35 cellular contexts compared by ENCODE assay signal in the genomic region with DNA sequence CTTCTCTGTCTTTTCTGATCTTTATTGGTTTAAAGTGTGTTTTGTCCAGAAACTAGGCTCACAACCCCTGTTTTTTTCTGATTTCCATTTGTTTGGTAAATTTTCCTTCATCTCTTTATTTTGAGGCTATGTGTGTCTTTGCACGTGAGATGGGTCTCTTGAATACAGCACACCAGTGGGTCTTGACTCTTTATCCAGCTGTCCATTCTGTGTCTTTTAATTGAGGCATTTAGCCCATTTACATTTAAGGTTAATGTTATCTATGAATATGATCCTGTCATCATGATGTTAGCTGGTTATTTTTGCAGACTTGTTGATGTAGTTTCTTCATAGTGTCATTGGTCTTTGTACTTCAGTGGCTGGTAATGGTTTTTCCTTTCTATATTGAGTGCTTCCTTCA. TPM values are rescaled to one million over a fixed set of nuclear protein-coding genes. Genes with fewer than 3 reads are reported as not detected.
DNase-seq lines count a peak whose midpoint lies in the region; ATAC-seq, FAIRE-seq and TF ChIP-seq lines count a peak whose summit lies in the region.
"Had no signal": no experiment of that assay in that cellular context is flagged by ENCODE, and none has a peak within 500 bp of the region (broad histone marks: within the 10 kb centered on the region; RNA-seq: fewer than 3 reads in every experiment).

No MANE protein-coding gene starts in this region.

- peaks cover 2% of the 10 kb centered on the region for H3K36me3 Mint-ChIP-seq in astrocyte (ENCODE audit: low read depth, unreplicated experiment)
- H3K36me3 Mint-ChIP-seq: CD14-positive monocyte; CD4-positive, alpha-beta memory T cell; CD4-positive, CD25-positive, alpha-beta regulatory T cell had no signal

- POLR2A ChIA-PET in HEK293 (lab: Yijun Ruan, JAX), result no interaction called here

- peak; percentile 43 for FAIRE-seq in astrocyte (lab: Jason Lieb, UNC)
- FAIRE-seq: A204.1, A549, D721Med had no signal

- H3K4me3 ChIP-seq in HEK293 (ENCODE audit: low read depth, low read length) (no peak overlapping the region), astrocyte (ENCODE audit: insufficient read depth, low read depth, low read length) (no peak overlapping the region)
- H3K4me3 ChIP-seq: A549; BLaER1; BLaER1 treated with 17β-estradiol and CSF1 and Interleukin-3, amounts not matched to agents 10 nM and 100 nM had no signal

- CTCF ChIA-PET in HEK293 (lab: Yijun Ruan, JAX), result interaction anchor here (0.6 kb wide), 1 partner anchor 36 kb away, joined by 3 read pairs; no protein-coding TSS in a partner anchor

- H3K27ac ChIP-seq in HEK293 (ENCODE audit: extremely low read depth, low read depth, low read length) (no peak overlapping the region), astrocyte (ENCODE audit: low read depth, low read length) (no peak overlapping the region)
- H3K27ac ChIP-seq: 22Rv1; A549; BLaER1; BLaER1 treated with 17β-estradiol and CSF1 and Interleukin-3, amounts not matched to agents 10 nM and 100 nM; C4-2B had no signal

- no peak overlapping the region for H3K27ac Mint-ChIP-seq in astrocyte (ENCODE audit: unreplicated experiment)
- H3K27ac Mint-ChIP-seq: B cell; CD14-positive monocyte; CD4-positive, alpha-beta memory T cell; CD4-positive, alpha-beta T cell; CD8-positive, alpha-beta memory T cell; CD8-positive, alpha-beta T cell had no signal

- TF ChIP-seq CTCF in HEK293 (tag by site-specific recombination; IDR thresholded peaks at IDR 0.05) (no peak), astrocyte (IDR thresholded peaks at IDR 0.05; ENCODE audit: insufficient read depth, low read depth, low read length) (no peak)

- no peaks in the 10 kb centered on the region for H3K27me3 Mint-ChIP-seq in astrocyte (ENCODE audit: low read depth, unreplicated experiment)

- H3K27me3 ChIP-seq in astrocyte (ENCODE audit: insufficient read depth, low read length), result no peaks in the 10 kb centered on the region
- H3K27me3 ChIP-seq: BE2C; BLaER1; BLaER1 treated with 17β-estradiol and CSF1 and Interleukin-3, amounts not matched to agents 10 nM and 100 nM had no signal

- H3K4me1 Mint-ChIP-seq in astrocyte (ENCODE audit: low read depth, unreplicated experiment), result no peaks in the 10 kb centered on the region
- H3K4me1 Mint-ChIP-seq: B cell; CD14-positive monocyte; CD4-positive, alpha-beta memory T cell; CD4-positive, CD25-positive, alpha-beta regulatory T cell; CD8-positive, alpha-beta memory T cell had no signal

- no peak for ATAC-seq in GM18909 (IDR thresholded peaks at IDR 0.05; ENCODE audit: poor library complexity, unreplicated experiment)
- ATAC-seq: A549; CD8-positive, alpha-beta T cell had no signal

- H3K4me3 Mint-ChIP-seq in astrocyte (ENCODE audit: unreplicated experiment), result no peak overlapping the region
- H3K4me3 Mint-ChIP-seq: B cell; CD14-positive monocyte; CD4-positive, alpha-beta memory T cell; CD4-positive, alpha-beta T cell; CD4-positive, CD25-positive, alpha-beta regulatory T cell; CD8-positive, alpha-beta memory T cell; CD8-positive, alpha-beta T cell had no signal

- DNase-seq in astrocyte (ENCODE audit: low read depth) (no peak), SKM-1 (lab: John Stamatoyannopoulos, UW; ENCODE audit: unreplicated experiment) (no peak)
- DNase-seq: 8988T; ACHN; AML-193; BE2C; C1 segment of cervical spinal cord; Caco-2; Calu3; CD4-positive, alpha-beta memory T cell; CD4-positive, alpha-beta T cell; CD4-positive, CD25-positive, alpha-beta regulatory T cell; CD8-positive, alpha-beta memory T cell; CD8-positive, alpha-beta T cell; COR-L47; DMS 273 treated with DMSO at 0.1 percent for 48 hours; DMS153; DMS53; DMS79; DMS79 treated with DMSO at 0.1 percent for 48 hours; DND-41; EL had no signal

- H2AFZ ChIP-seq in astrocyte (ENCODE audit: low read depth, low read length), result no peak overlapping the region

- no peak overlapping the region for H3K4me2 ChIP-seq in astrocyte (ENCODE audit: low read length)
- H3K4me2 ChIP-seq: A549; BLaER1; BLaER1 treated with 17β-estradiol and CSF1 and Interleukin-3, amounts not matched to agents 10 nM and 100 nM had no signal

- H3K9me3 Mint-ChIP-seq in astrocyte (ENCODE audit: unreplicated experiment), result peaks cover 34% of the 10 kb centered on the region

- H3K79me2 ChIP-seq in astrocyte (ENCODE audit: insufficient read depth, low read length), result no peaks in the 10 kb centered on the region

- H3K9me3 ChIP-seq in HEK293 (ENCODE audit: control insufficient read depth, insufficient read depth, low read depth, low read length) (no peaks in the 10 kb centered on the region), astrocyte (ENCODE audit: insufficient read depth, low read depth, low read length) (no peaks in the 10 kb centered on the region)
- H3K9me3 ChIP-seq: BE2C had no signal

- no peaks in the 10 kb centered on the region for H4K20me1 ChIP-seq in astrocyte (ENCODE audit: insufficient read depth, low read length)
- H4K20me1 ChIP-seq: BLaER1; BLaER1 treated with 17β-estradiol and CSF1 and Interleukin-3, amounts not matched to agents 10 nM and 100 nM had no signal

- no peak overlapping the region for H3K9ac ChIP-seq in astrocyte (ENCODE audit: low read length)
- H3K9ac ChIP-seq: BLaER1; BLaER1 treated with 17β-estradiol and CSF1 and Interleukin-3, amounts not matched to agents 10 nM and 100 nM had no signal

- H3K4me1 ChIP-seq in HEK293 (ENCODE audit: control insufficient read depth, insufficient read depth, low read length) (no peaks in the 10 kb centered on the region), astrocyte (ENCODE audit: insufficient read depth, low read length) (no peaks in the 10 kb centered on the region)
- H3K4me1 ChIP-seq: A549; BE2C; BLaER1; BLaER1 treated with 17β-estradiol and CSF1 and Interleukin-3, amounts not matched to agents 10 nM and 100 nM; Caco-2 had no signal

- H3K36me3 ChIP-seq in HEK293 (ENCODE audit: control insufficient read depth in 2 of 2, insufficient read depth in 1 of 2, low read length in 2 of 2) (no peaks in the 10 kb centered on the region), astrocyte (ENCODE audit: insufficient read depth, low read length) (no peaks in the 10 kb centered on the region)
- H3K36me3 ChIP-seq: BE2C; BLaER1; BLaER1 treated with 17β-estradiol and CSF1 and Interleukin-3, amounts not matched to agents 10 nM and 100 nM had no signal

TF ChIP-seq in HEK293, 187 proteins besides CTCF, POLR2A, EP300 and RAD21 (continues in another document):
- TF ChIP-seq, protein P1, sequence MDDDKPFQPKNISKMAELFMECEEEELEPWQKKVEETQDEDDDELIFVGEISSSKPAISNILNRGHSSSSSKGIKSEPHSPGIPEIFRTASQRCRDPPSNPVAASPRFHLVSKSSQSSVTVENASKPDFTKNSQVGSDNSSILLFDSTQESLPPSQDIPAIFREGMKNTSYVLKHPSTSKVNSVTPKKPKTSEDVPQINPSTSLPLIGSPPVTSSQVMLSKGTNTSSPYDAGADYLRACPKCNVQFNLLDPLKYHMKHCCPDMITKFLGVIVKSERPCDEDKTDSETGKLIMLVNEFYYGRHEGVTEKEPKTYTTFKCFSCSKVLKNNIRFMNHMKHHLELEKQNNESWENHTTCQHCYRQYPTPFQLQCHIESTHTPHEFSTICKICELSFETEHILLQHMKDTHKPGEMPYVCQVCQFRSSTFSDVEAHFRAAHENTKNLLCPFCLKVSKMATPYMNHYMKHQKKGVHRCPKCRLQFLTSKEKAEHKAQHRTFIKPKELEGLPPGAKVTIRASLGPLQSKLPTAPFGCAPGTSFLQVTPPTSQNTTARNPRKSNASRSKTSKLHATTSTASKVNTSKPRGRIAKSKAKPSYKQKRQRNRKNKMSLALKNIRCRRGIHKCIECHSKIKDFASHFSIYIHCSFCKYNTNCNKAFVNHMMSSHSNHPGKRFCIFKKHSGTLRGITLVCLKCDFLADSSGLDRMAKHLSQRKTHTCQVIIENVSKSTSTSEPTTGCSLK (tag by site-specific recombination; IDR thresholded peaks at IDR 0.05), result no peak
- 0 out of 2 replicates have a peak, but pooled peaks have one; percentile 26 for TF ChIP-seq TRIM28 (IDR thresholded peaks at IDR 0.05; ENCODE audit: borderline replicate concordance, low read length)
- no peak for TF ChIP-seq MEIS1 (CRISPR knock-in tag; IDR thresholded peaks at IDR 0.05; ENCODE audit: borderline replicate concordance)
- TF ChIP-seq, protein P2, sequence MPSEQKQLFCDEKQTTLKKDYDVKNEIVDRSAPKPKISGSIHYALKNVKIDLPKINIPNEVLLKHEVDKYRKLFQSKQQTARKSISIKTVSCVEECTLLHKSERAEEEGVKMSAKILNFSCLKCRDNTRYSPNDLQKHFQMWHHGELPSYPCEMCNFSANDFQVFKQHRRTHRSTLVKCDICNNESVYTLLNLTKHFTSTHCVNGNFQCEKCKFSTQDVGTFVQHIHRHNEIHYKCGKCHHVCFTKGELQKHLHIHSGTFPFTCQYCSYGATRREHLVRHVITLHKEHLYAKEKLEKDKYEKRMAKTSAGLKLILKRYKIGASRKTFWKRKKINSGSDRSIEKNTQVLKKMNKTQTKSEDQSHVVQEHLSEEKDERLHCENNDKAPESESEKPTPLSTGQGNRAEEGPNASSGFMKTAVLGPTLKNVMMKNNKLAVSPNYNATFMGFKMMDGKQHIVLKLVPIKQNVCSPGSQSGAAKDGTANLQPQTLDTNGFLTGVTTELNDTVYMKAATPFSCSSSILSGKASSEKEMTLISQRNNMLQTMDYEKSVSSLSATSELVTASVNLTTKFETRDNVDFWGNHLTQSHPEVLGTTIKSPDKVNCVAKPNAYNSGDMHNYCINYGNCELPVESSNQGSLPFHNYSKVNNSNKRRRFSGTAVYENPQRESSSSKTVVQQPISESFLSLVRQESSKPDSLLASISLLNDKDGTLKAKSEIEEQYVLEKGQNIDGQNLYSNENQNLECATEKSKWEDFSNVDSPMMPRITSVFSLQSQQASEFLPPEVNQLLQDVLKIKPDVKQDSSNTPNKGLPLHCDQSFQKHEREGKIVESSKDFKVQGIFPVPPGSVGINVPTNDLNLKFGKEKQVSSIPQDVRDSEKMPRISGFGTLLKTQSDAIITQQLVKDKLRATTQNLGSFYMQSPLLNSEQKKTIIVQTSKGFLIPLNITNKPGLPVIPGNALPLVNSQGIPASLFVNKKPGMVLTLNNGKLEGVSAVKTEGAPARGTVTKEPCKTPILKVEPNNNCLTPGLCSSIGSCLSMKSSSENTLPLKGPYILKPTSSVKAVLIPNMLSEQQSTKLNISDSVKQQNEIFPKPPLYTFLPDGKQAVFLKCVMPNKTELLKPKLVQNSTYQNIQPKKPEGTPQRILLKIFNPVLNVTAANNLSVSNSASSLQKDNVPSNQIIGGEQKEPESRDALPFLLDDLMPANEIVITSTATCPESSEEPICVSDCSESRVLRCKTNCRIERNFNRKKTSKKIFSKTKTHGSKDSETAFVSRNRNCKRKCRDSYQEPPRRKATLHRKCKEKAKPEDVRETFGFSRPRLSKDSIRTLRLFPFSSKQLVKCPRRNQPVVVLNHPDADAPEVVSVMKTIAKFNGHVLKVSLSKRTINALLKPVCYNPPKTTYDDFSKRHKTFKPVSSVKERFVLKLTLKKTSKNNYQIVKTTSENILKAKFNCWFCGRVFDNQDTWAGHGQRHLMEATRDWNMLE (tag by site-specific recombination; conservative IDR thresholded peaks at IDR 0.05; ENCODE audit: low read depth), result no peak
- TF ChIP-seq ZNF707 (tag by site-specific recombination; IDR thresholded peaks at IDR 0.05), result no peak
- peak; percentile 91 for TF ChIP-seq SETDB1 (IDR thresholded peaks at IDR 0.05; ENCODE audit: insufficient read length, low read length)
- no peak for TF ChIP-seq ZNF548 (tag by site-specific recombination; IDR thresholded peaks at IDR 0.05)

RNA-seq across cellular contexts. Expression of gene TEX36, which starts 10.1 kb away (rescaled TPM):
- not detected in 2 replicates for total RNA-seq in astrocyte
- total RNA-seq: A172; B cell; Caco-2; Calu3; CD4-positive, alpha-beta memory T cell; CD4-positive, alpha-beta T cell; CD4-positive, CD25-positive, alpha-beta regulatory T cell; CD8-positive, alpha-beta memory T cell; CD8-positive, alpha-beta T cell; Daoy had no signal

RNA-seq across cellular contexts. Expression of gene EDRF1, which starts 46.6 kb away (rescaled TPM):
- total RNA-seq in astrocyte, result 24.0 and 25.7 TPM in 2 replicates
